In genomic region chr10:115628616-115629015, GRCh38 we compare ENCODE assay signal across 11 cellular contexts.
"Had no signal": no experiment of that assay in that cellular context is flagged by ENCODE, and none has a peak within 500 bp of the region (broad histone marks: within the 10 kb centered on the region; RNA-seq: fewer than 3 reads in every experiment).

No MANE protein-coding gene starts in this region.

- H3K9ac ChIP-seq: GM23248 had no signal

- H3K9me3 ChIP-seq: HAP-1 had no signal

- H3K4me2 ChIP-seq: GM23338 had no signal

- H3K27ac ChIP-seq: GM23248 had no signal

- H3K36me3 ChIP-seq: HAP-1 had no signal

- H3K4me1 ChIP-seq: HAP-1 had no signal

- H3K4me3 ChIP-seq: GM23248, GM23338, HAP-1 had no signal

- ATAC-seq: GM23338, HCT116 had no signal

- FAIRE-seq: H1, H54 had no signal

- DNase-seq: GM23248, GOT3, H7, H9, HCEC 1CT, HFFc6 had no signal

- H2AFZ ChIP-seq: GM23248, GM23338 had no signal
